In genomic region chr1:172835834-172836233, GRCh38 we compare ENCODE assay signal across 20 cellular contexts.
DNase-seq lines count a peak whose midpoint lies in the region; ATAC-seq and TF ChIP-seq lines count a peak whose summit lies in the region.
"Had no signal": no experiment of that assay in that cellular context is flagged by ENCODE, and none has a peak within 500 bp of the region (broad histone marks: within the 10 kb centered on the region; RNA-seq: fewer than 3 reads in every experiment).

No MANE protein-coding gene starts in this region.

- H3K27me3 Mint-ChIP-seq in activated naive CD4-positive, alpha-beta T cell treated with anti-CD3 and anti-CD28 coated beads, Interleukin-2, amount 50 U/mL, for 24 hours: no peaks in the 10 kb centered on the region
- peaks cover 17% of the 10 kb centered on the region for H3K27me3 Mint-ChIP-seq in activated naive CD4-positive, alpha-beta T cell treated with anti-CD3 and anti-CD28 coated beads for 36 hours (ENCODE audit: low read depth)
- peaks cover 16% of the 10 kb centered on the region for H3K27me3 Mint-ChIP-seq in stimulated activated naive CD8-positive, alpha-beta T cell treated with anti-CD3 and anti-CD28 coated beads, Interleukin-15, amount 100 ng/mL, for 72 hours
- H3K27me3 Mint-ChIP-seq: B cell; CD4-positive, alpha-beta T cell had no signal

- intact Hi-C loops in activated naive CD4-positive, alpha-beta T cell treated with anti-CD3 and anti-CD28 coated beads for 36 hours (cut with micrococcal nuclease): loop anchor here (5.0 to 10.0 kb wide), 2 partner anchors 571 to 1319 kb away; partner anchors contain the start of gene RABGAP1L
- intact Hi-C loops in heart right ventricle (cut with DNase I): no loop called here

- no peak overlapping the region for H2BK5ac ChIP-seq in mesenchymal stem cell (ENCODE audit: low read depth, low read length, poor library complexity, severe bottlenecking)

- H3K4me1 ChIP-seq in OCI-LY3 (ENCODE audit: low read length): peaks cover 70% of the 10 kb centered on the region
- H3K4me1 ChIP-seq in mesenchymal stem cell (ENCODE audit: control insufficient read depth, insufficient read depth, low read depth, low read length): no peaks in the 10 kb centered on the region
- H3K4me1 ChIP-seq in heart right ventricle: no peaks in the 10 kb centered on the region
- H3K4me1 ChIP-seq: BLaER1 treated with 17β-estradiol and CSF1 and Interleukin-3, amounts not matched to agents 10 nM and 100 nM; Caco-2 had no signal

- H3K36me3 ChIP-seq in OCI-LY3 (replicated peaks; ENCODE audit: low read depth, low read length) (no peaks in the 10 kb centered on the region), mesenchymal stem cell (ENCODE audit: control insufficient read depth in 1 of 2, insufficient read depth in 2 of 2, low read depth in 1 of 2, low read length in 2 of 2) (no peaks in the 10 kb centered on the region), heart right ventricle (no peaks in the 10 kb centered on the region), WERI-Rb-1 (no peaks in the 10 kb centered on the region)
- H3K36me3 ChIP-seq: BLaER1 treated with 17β-estradiol and CSF1 and Interleukin-3, amounts not matched to agents 10 nM and 100 nM had no signal

- H2BK12ac ChIP-seq in mesenchymal stem cell (ENCODE audit: low read length in 2 of 2): peak overlapping the region in 1 of 2 experiments; percentile 83

- peak overlapping the region; percentile 60 for H4K8ac ChIP-seq in mesenchymal stem cell (ENCODE audit: low read length)

- no peak overlapping the region for H4K91ac ChIP-seq in mesenchymal stem cell (ENCODE audit: low read length)

- CTCF ChIA-PET in activated naive CD4-positive, alpha-beta T cell treated with anti-CD3 and anti-CD28 coated beads for 36 hours (lab: Charles Lee): interaction anchor here (1.3 to 1.4 kb wide), 2 partner anchors 10 to 57 kb away, joined by 3 to 5 read pairs; no protein-coding TSS in a partner anchor

- no peak overlapping the region for H3K4me3 ChIP-seq in OCI-LY3 (ENCODE audit: low read length)
- H3K4me3 ChIP-seq in mesenchymal stem cell (ENCODE audit: insufficient read depth in 1 of 2, low read depth in 1 of 2, low read length in 2 of 2): no peak overlapping the region
- no peak overlapping the region for H3K4me3 ChIP-seq in heart right ventricle
- no peak overlapping the region for H3K4me3 ChIP-seq in WERI-Rb-1 (ENCODE audit: low read depth, low read length)
- H3K4me3 ChIP-seq: A549; BLaER1 treated with 17β-estradiol and CSF1 and Interleukin-3, amounts not matched to agents 10 nM and 100 nM had no signal

- no peak overlapping the region for H3K23ac ChIP-seq in mesenchymal stem cell (ENCODE audit: low read length in 2 of 2)

- H2AFZ ChIP-seq in OCI-LY3 (ENCODE audit: low read depth, low read length) (no peak overlapping the region), mesenchymal stem cell (ENCODE audit: low read depth, low read length) (no peak overlapping the region)

- no peaks in the 10 kb centered on the region for H4K20me1 ChIP-seq in OCI-LY3 (ENCODE audit: insufficient read depth, low read length)
- H4K20me1 ChIP-seq: BLaER1 treated with 17β-estradiol and CSF1 and Interleukin-3, amounts not matched to agents 10 nM and 100 nM had no signal

- no peaks in the 10 kb centered on the region for H3K79me1 ChIP-seq in mesenchymal stem cell (replicated peaks; ENCODE audit: low read length, poor library complexity, severe bottlenecking)

- no peak overlapping the region for H3K14ac ChIP-seq in mesenchymal stem cell (ENCODE audit: low read length in 2 of 2)

- H3K79me2 ChIP-seq in OCI-LY3 (ENCODE audit: low read length): no peaks in the 10 kb centered on the region

- H3K9ac ChIP-seq in OCI-LY3 (ENCODE audit: low read length): no peak overlapping the region
- no peak overlapping the region for H3K9ac ChIP-seq in mesenchymal stem cell (ENCODE audit: low read length)
- H3K9ac ChIP-seq: BLaER1 treated with 17β-estradiol and CSF1 and Interleukin-3, amounts not matched to agents 10 nM and 100 nM had no signal

- no peak overlapping the region for H2BK120ac ChIP-seq in mesenchymal stem cell (ENCODE audit: low read depth, low read length)

- peak overlapping the region; percentile 23 for H3K27ac Mint-ChIP-seq in activated naive CD4-positive, alpha-beta T cell treated with anti-CD3 and anti-CD28 coated beads, Interleukin-2, amount 50 U/mL, for 24 hours
- H3K27ac Mint-ChIP-seq in activated naive CD4-positive, alpha-beta T cell treated with anti-CD3 and anti-CD28 coated beads for 36 hours: no peak overlapping the region
- H3K27ac Mint-ChIP-seq in stimulated activated naive CD8-positive, alpha-beta T cell treated with anti-CD3 and anti-CD28 coated beads, Interleukin-15, amount 100 ng/mL, for 72 hours: no peak overlapping the region
- H3K27ac Mint-ChIP-seq: B cell; CD4-positive, alpha-beta T cell; CD8-positive, alpha-beta T cell had no signal

- peaks cover 40% of the 10 kb centered on the region for H3K4me1 Mint-ChIP-seq in activated naive CD4-positive, alpha-beta T cell treated with anti-CD3 and anti-CD28 coated beads, Interleukin-2, amount 50 U/mL, for 24 hours
- peaks cover 19% of the 10 kb centered on the region for H3K4me1 Mint-ChIP-seq in activated naive CD4-positive, alpha-beta T cell treated with anti-CD3 and anti-CD28 coated beads for 36 hours (ENCODE audit: low read depth)
- H3K4me1 Mint-ChIP-seq in stimulated activated naive CD8-positive, alpha-beta T cell treated with anti-CD3 and anti-CD28 coated beads, Interleukin-15, amount 100 ng/mL, for 72 hours: peaks cover 51% of the 10 kb centered on the region

- WGBS in mesenchymal stem cell: 100% methylated on average over 2 of the region's 2 CpGs
- 89 to 94% methylated on average over 2 of the region's 2 CpGs for WGBS in heart right ventricle, 2 donors

- no peak for TF ChIP-seq CTCF in OCI-LY3 (IDR thresholded peaks at IDR 0.05; ENCODE audit: low read depth, low read length)
- no peak for TF ChIP-seq CTCF in heart right ventricle (IDR thresholded peaks at IDR 0.05)
- TF ChIP-seq CTCF in WERI-Rb-1 (IDR thresholded peaks at IDR 0.05; ENCODE audit: low read depth, low read length): no peak

- H2BK15ac ChIP-seq in mesenchymal stem cell (ENCODE audit: low read depth, poor library complexity, severe bottlenecking): no peak overlapping the region

- no peaks in the 10 kb centered on the region for H3K9me3 Mint-ChIP-seq in activated naive CD4-positive, alpha-beta T cell treated with anti-CD3 and anti-CD28 coated beads, Interleukin-2, amount 50 U/mL, for 24 hours
- no peaks in the 10 kb centered on the region for H3K9me3 Mint-ChIP-seq in activated naive CD4-positive, alpha-beta T cell treated with anti-CD3 and anti-CD28 coated beads for 36 hours
- H3K9me3 Mint-ChIP-seq in stimulated activated naive CD8-positive, alpha-beta T cell treated with anti-CD3 and anti-CD28 coated beads, Interleukin-15, amount 100 ng/mL, for 72 hours: no peaks in the 10 kb centered on the region
- H3K9me3 Mint-ChIP-seq: CD4-positive, alpha-beta T cell; CD8-positive, alpha-beta T cell had no signal

- H3K27me3 ChIP-seq in OCI-LY3 (ENCODE audit: low read depth, low read length): peaks cover 3% of the 10 kb centered on the region; the same call in 1 of the 2 replicates
- no peaks in the 10 kb centered on the region for H3K27me3 ChIP-seq in mesenchymal stem cell (ENCODE audit: control insufficient read depth in 1 of 2, insufficient read depth in 1 of 2, low read length in 2 of 2)
- H3K27me3 ChIP-seq in heart right ventricle: no peaks in the 10 kb centered on the region
- H3K27me3 ChIP-seq in WERI-Rb-1 (ENCODE audit: insufficient read depth, low read depth, severe bottlenecking): peaks cover 38% of the 10 kb centered on the region
- H3K27me3 ChIP-seq: BLaER1 treated with 17β-estradiol and CSF1 and Interleukin-3, amounts not matched to agents 10 nM and 100 nM had no signal

- H3K27ac ChIP-seq in OCI-LY3 (ENCODE audit: low read length) (0 out of 2 replicates have a peak overlapping the region, but pooled peaks have one; percentile 4), mesenchymal stem cell (ENCODE audit: low read length, poor library complexity, severe bottlenecking) (no peak overlapping the region), heart right ventricle (no peak overlapping the region), WERI-Rb-1 (no peak overlapping the region)
- H3K27ac ChIP-seq: 22Rv1; A549; BLaER1 treated with 17β-estradiol and CSF1 and Interleukin-3, amounts not matched to agents 10 nM and 100 nM; C4-2B had no signal

- peak; percentile 47 for ATAC-seq in stimulated activated naive CD8-positive, alpha-beta T cell treated with anti-CD3 and anti-CD28 coated beads, Interleukin-15, amount 100 ng/mL, for 72 hours
- no peak for ATAC-seq in stimulated activated naive CD8-positive, alpha-beta T cell treated with anti-CD3 and anti-CD28 coated beads, Interleukin-15, Interleukin-2, amounts not matched to agents 100 U/mL and 50 U/mL, for 24 hours
- no peak for ATAC-seq in heart right ventricle
- ATAC-seq: A549; CD8-positive, alpha-beta T cell had no signal

- no peak overlapping the region for H3K4ac ChIP-seq in mesenchymal stem cell (ENCODE audit: low read depth in 1 of 2, low read length in 2 of 2)

- no peak for DNase-seq in activated naive CD4-positive, alpha-beta T cell treated with anti-CD3 and anti-CD28 coated beads for 36 hours
- DNase-seq in stimulated activated naive CD8-positive, alpha-beta T cell treated with anti-CD3 and anti-CD28 coated beads, Interleukin-15, amount 100 ng/mL, for 72 hours: no peak
- DNase-seq in stimulated activated naive CD8-positive, alpha-beta T cell treated with anti-CD3 and anti-CD28 coated beads, Interleukin-15, Interleukin-2, amounts not matched to agents 100 U/mL and 50 U/mL, for 24 hours: no peak
- DNase-seq in mesenchymal stem cell: no peak
- DNase-seq in heart right ventricle: no peak
- no peak for DNase-seq in WERI-Rb-1
- DNase-seq: AML-193; Caco-2; Calu3; CD4-positive, alpha-beta T cell; CD8-positive, alpha-beta T cell; DMS79 treated with DMSO at 0.1 percent for 48 hours; GF-D8 had no signal

- no peaks in the 10 kb centered on the region for H3K9me3 ChIP-seq in OCI-LY3 (ENCODE audit: insufficient read depth, low read length)
- H3K9me3 ChIP-seq in mesenchymal stem cell (ENCODE audit: control insufficient read depth, low read length): no peaks in the 10 kb centered on the region
- no peaks in the 10 kb centered on the region for H3K9me3 ChIP-seq in heart right ventricle
- H3K9me3 ChIP-seq in WERI-Rb-1 (ENCODE audit: severe bottlenecking): no peaks in the 10 kb centered on the region
- H3K9me3 ChIP-seq: A549; BLaER1 treated with 17β-estradiol and CSF1 and Interleukin-3, amounts not matched to agents 10 nM and 100 nM; Caco-2 had no signal

- H3K4me2 ChIP-seq in OCI-LY3 (ENCODE audit: low read length): peak overlapping the region; percentile 38
- no peak overlapping the region for H3K4me2 ChIP-seq in mesenchymal stem cell (ENCODE audit: low read length, poor library complexity, severe bottlenecking)
- H3K4me2 ChIP-seq: A549; BLaER1 treated with 17β-estradiol and CSF1 and Interleukin-3, amounts not matched to agents 10 nM and 100 nM had no signal

- no peaks in the 10 kb centered on the region for H3K36me3 Mint-ChIP-seq in activated naive CD4-positive, alpha-beta T cell treated with anti-CD3 and anti-CD28 coated beads, Interleukin-2, amount 50 U/mL, for 24 hours
- no peaks in the 10 kb centered on the region for H3K36me3 Mint-ChIP-seq in activated naive CD4-positive, alpha-beta T cell treated with anti-CD3 and anti-CD28 coated beads for 36 hours (ENCODE audit: low read depth)
- H3K36me3 Mint-ChIP-seq: CD8-positive, alpha-beta T cell had no signal

- no peak overlapping the region for H3K4me3 Mint-ChIP-seq in activated naive CD4-positive, alpha-beta T cell treated with anti-CD3 and anti-CD28 coated beads, Interleukin-2, amount 50 U/mL, for 24 hours
- no peak overlapping the region for H3K4me3 Mint-ChIP-seq in activated naive CD4-positive, alpha-beta T cell treated with anti-CD3 and anti-CD28 coated beads for 36 hours
- no peak overlapping the region for H3K4me3 Mint-ChIP-seq in stimulated activated naive CD8-positive, alpha-beta T cell treated with anti-CD3 and anti-CD28 coated beads, Interleukin-15, amount 100 ng/mL, for 72 hours
- H3K4me3 Mint-ChIP-seq: B cell; CD4-positive, alpha-beta T cell; CD8-positive, alpha-beta T cell had no signal

- H2AK5ac ChIP-seq in mesenchymal stem cell (ENCODE audit: low read length, severe bottlenecking): no peak overlapping the region

- no peak overlapping the region for H3K18ac ChIP-seq in mesenchymal stem cell (ENCODE audit: low read depth in 1 of 2, low read length in 2 of 2)
